ENCODE assay signal across 1 cellular context in the genomic region with DNA sequence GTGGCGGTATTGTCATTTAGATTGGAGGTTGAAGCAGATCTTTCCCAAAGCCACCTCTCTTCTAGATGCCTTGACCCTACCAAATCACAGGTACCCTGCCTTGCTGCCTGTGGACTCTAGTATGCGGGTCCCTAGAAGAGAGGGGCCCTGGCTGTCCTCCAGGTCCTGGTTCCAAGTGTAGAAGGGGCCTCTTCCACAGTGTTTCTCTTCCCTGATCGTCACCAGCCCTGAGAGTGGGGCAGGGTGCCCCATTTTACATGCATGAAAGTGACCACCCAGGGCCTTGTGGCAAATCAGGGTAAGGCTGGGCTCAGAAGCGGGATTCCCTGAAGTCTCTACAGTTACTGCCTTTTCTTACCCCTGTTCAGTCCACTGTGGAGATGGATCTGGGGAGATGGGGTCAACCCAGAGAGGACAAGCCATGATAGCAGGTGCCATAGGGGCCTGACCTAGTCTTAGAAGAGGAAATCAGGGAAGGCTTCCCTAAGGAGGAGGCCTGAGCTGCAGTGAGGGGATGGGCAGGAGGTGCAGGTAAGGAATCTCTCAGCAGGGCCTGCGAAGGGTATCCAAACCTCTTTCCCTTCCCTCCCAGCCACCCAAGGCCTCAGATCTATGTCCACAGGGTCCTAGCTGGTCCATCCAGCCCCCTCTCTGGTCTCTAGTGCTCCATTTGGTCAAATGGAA.
TF ChIP-seq lines count a peak whose summit lies in the region.

No MANE protein-coding gene starts in this region.

TF ChIP-seq in GM23338, 12 proteins besides CTCF, POLR2A, EP300 and RAD21 (continued from another document):
- TF ChIP-seq, protein P1, sequence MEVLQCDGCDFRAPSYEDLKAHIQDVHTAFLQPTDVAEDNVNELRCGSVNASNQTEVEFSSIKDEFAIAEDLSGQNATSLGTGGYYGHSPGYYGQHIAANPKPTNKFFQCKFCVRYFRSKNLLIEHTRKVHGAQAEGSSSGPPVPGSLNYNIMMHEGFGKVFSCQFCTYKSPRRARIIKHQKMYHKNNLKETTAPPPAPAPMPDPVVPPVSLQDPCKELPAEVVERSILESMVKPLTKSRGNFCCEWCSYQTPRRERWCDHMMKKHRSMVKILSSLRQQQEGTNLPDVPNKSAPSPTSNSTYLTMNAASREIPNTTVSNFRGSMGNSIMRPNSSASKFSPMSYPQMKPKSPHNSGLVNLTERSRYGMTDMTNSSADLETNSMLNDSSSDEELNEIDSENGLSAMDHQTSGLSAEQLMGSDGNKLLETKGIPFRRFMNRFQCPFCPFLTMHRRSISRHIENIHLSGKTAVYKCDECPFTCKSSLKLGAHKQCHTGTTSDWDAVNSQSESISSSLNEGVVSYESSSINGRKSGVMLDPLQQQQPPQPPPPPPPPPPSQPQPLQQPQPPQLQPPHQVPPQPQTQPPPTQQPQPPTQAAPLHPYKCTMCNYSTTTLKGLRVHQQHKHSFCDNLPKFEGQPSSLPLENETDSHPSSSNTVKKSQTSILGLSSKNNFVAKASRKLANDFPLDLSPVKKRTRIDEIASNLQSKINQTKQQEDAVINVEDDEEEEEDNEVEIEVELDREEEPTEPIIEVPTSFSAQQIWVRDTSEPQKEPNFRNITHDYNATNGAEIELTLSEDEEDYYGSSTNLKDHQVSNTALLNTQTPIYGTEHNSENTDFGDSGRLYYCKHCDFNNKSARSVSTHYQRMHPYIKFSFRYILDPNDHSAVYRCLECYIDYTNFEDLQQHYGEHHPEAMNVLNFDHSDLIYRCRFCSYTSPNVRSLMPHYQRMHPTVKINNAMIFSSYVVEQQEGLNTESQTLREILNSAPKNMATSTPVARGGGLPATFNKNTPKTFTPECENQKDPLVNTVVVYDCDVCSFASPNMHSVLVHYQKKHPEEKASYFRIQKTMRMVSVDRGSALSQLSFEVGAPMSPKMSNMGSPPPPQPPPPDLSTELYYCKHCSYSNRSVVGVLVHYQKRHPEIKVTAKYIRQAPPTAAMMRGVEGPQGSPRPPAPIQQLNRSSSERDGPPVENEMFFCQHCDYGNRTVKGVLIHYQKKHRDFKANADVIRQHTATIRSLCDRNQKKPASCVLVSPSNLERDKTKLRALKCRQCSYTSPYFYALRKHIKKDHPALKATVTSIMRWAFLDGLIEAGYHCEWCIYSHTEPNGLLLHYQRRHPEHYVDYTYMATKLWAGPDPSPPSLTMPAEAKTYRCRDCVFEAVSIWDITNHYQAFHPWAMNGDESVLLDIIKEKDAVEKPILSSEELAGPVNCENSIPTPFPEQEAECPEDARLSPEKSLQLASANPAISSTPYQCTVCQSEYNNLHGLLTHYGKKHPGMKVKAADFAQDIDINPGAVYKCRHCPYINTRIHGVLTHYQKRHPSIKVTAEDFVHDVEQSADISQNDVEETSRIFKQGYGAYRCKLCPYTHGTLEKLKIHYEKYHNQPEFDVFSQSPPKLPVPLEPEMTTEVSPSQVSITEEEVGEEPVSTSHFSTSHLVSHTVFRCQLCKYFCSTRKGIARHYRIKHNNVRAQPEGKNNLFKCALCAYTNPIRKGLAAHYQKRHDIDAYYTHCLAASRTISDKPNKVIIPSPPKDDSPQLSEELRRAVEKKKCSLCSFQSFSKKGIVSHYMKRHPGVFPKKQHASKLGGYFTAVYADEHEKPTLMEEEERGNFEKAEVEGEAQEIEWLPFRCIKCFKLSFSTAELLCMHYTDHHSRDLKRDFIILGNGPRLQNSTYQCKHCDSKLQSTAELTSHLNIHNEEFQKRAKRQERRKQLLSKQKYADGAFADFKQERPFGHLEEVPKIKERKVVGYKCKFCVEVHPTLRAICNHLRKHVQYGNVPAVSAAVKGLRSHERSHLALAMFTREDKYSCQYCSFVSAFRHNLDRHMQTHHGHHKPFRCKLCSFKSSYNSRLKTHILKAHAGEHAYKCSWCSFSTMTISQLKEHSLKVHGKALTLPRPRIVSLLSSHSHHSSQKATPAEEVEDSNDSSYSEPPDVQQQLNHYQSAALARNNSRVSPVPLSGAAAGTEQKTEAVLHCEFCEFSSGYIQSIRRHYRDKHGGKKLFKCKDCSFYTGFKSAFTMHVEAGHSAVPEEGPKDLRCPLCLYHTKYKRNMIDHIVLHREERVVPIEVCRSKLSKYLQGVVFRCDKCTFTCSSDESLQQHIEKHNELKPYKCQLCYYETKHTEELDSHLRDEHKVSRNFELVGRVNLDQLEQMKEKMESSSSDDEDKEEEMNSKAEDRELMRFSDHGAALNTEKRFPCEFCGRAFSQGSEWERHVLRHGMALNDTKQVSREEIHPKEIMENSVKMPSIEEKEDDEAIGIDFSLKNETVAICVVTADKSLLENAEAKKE (CRISPR knock-in tag; IDR thresholded peaks at IDR 0.05): no peak
- no peak for TF ChIP-seq EZH2 (IDR thresholded peaks at IDR 0.05; ENCODE audit: low read depth, unreplicated experiment)
- TF ChIP-seq CREB1 (CRISPR knock-in tag; IDR thresholded peaks at IDR 0.05; ENCODE audit: low read depth): no peak
- TF ChIP-seq ZNF331 (CRISPR knock-in tag; IDR thresholded peaks at IDR 0.05; ENCODE audit: low read depth): no peak
- TF ChIP-seq, protein P2, sequence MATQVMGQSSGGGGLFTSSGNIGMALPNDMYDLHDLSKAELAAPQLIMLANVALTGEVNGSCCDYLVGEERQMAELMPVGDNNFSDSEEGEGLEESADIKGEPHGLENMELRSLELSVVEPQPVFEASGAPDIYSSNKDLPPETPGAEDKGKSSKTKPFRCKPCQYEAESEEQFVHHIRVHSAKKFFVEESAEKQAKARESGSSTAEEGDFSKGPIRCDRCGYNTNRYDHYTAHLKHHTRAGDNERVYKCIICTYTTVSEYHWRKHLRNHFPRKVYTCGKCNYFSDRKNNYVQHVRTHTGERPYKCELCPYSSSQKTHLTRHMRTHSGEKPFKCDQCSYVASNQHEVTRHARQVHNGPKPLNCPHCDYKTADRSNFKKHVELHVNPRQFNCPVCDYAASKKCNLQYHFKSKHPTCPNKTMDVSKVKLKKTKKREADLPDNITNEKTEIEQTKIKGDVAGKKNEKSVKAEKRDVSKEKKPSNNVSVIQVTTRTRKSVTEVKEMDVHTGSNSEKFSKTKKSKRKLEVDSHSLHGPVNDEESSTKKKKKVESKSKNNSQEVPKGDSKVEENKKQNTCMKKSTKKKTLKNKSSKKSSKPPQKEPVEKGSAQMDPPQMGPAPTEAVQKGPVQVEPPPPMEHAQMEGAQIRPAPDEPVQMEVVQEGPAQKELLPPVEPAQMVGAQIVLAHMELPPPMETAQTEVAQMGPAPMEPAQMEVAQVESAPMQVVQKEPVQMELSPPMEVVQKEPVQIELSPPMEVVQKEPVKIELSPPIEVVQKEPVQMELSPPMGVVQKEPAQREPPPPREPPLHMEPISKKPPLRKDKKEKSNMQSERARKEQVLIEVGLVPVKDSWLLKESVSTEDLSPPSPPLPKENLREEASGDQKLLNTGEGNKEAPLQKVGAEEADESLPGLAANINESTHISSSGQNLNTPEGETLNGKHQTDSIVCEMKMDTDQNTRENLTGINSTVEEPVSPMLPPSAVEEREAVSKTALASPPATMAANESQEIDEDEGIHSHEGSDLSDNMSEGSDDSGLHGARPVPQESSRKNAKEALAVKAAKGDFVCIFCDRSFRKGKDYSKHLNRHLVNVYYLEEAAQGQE (IDR thresholded peaks at IDR 0.05; ENCODE audit: unreplicated experiment): no peak
- TF ChIP-seq STAT1 (IDR thresholded peaks at IDR 0.05; ENCODE audit: unreplicated experiment): no peak
- no peak for TF ChIP-seq POLR2AphosphoS5 (IDR thresholded peaks at IDR 0.05; ENCODE audit: low read depth)
- no peak for TF ChIP-seq EZH2phosphoT487 (IDR thresholded peaks at IDR 0.05; ENCODE audit: unreplicated experiment)
